ENCODE assay signal across 17 cellular contexts in the genomic region with DNA sequence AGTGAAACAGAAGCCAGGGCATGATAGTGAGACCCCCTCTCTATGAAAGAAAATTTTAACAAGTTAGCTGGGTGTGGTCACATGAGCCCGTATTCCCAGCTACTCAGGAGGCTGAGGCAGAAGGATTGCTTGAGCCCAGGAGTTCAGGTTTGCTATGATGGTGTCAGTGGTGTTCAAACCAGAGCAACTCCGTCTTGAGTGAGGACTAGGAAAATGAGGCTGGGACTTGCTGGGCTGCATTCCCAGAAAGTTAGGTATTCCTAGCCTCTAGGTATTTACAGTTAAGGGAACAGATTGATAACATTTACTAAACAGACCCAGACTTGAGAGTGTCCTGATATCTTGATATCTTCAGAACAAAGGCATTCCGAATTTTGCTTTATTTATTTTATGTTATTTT.
"Had no signal": no experiment of that assay in that cellular context is flagged by ENCODE, and none has a peak within 500 bp of the region (broad histone marks: within the 10 kb centered on the region; RNA-seq: fewer than 3 reads in every experiment).

No MANE protein-coding gene starts in this region.

- H3K4me1 ChIP-seq: testis had no signal

- DNase-seq: activated CD4-positive, CD25-positive, alpha-beta regulatory T cell treated with anti-CD3 and anti-CD28 coated beads, Interleukin-2, amount 50 U/mL, for 72 hours; activated naive CD4-positive, alpha-beta T cell treated with Interleukin-2 at 50 U/mL for 16 hours; anterior cingulate cortex; brain microvascular endothelial cell; effector memory CD4-positive, alpha-beta T cell; foreskin melanocyte; left colon; lower lobe of right lung; nucleus accumbens; right cardiac atrium; small intestine; stimulated activated naive CD8-positive, alpha-beta T cell treated with anti-CD3 and anti-CD28 coated beads, Interleukin-15, amount 100 ng/mL, for 72 hours; testis had no signal

- ATAC-seq: left colon; lower lobe of right lung; natural killer cell treated with Interleukin-12 subunit alpha and Interleukin-12 subunit beta and Interleukin-15 and Interleukin-18, amount 100 ng/mL, for 72 hours; right cardiac atrium; stimulated activated naive CD8-positive, alpha-beta T cell treated with anti-CD3 and anti-CD28 coated beads, Interleukin-15, amount 100 ng/mL, for 72 hours had no signal

- H3K9me3 Mint-ChIP-seq: natural killer cell treated with Interleukin-12 subunit alpha and Interleukin-12 subunit beta and Interleukin-15 and Interleukin-18, amount 100 ng/mL, for 72 hours; stimulated activated naive CD8-positive, alpha-beta T cell treated with anti-CD3 and anti-CD28 coated beads, Interleukin-15, amount 100 ng/mL, for 72 hours; T-helper 2 cell treated with Interferon-gamma antibody and Interleukin-4, amounts not matched to agents 5 μg/mL and 100 μg/mL, for 36 hours had no signal

- H3K27me3 Mint-ChIP-seq: natural killer cell treated with Interleukin-12 subunit alpha and Interleukin-12 subunit beta and Interleukin-15 and Interleukin-18, amount 100 ng/mL, for 72 hours; progenitor cell of endocrine pancreas; stimulated activated naive CD8-positive, alpha-beta T cell treated with anti-CD3 and anti-CD28 coated beads, Interleukin-15, amount 100 ng/mL, for 72 hours had no signal

- H3K4me3 ChIP-seq: lower lobe of right lung, testis had no signal

- H3K27ac Mint-ChIP-seq: natural killer cell treated with Interleukin-12 subunit alpha and Interleukin-12 subunit beta and Interleukin-15 and Interleukin-18, amount 100 ng/mL, for 72 hours; progenitor cell of endocrine pancreas; stimulated activated naive CD8-positive, alpha-beta T cell treated with anti-CD3 and anti-CD28 coated beads, Interleukin-15, amount 100 ng/mL, for 72 hours; T-helper 2 cell treated with Interferon-gamma antibody and Interleukin-4, amounts not matched to agents 5 μg/mL and 100 μg/mL, for 36 hours had no signal

- H3K4me3 Mint-ChIP-seq: natural killer cell treated with Interleukin-12 subunit alpha and Interleukin-12 subunit beta and Interleukin-15 and Interleukin-18, amount 100 ng/mL, for 72 hours; stimulated activated naive CD8-positive, alpha-beta T cell treated with anti-CD3 and anti-CD28 coated beads, Interleukin-15, amount 100 ng/mL, for 72 hours; T-helper 2 cell treated with Interferon-gamma antibody and Interleukin-4, amounts not matched to agents 5 μg/mL and 100 μg/mL, for 36 hours had no signal

- H3K9me3 ChIP-seq: lower lobe of right lung, testis had no signal

- H3K27me3 ChIP-seq: brain microvascular endothelial cell, testis had no signal

- FAIRE-seq: small intestine had no signal

- H3K4me1 Mint-ChIP-seq: stimulated activated naive CD8-positive, alpha-beta T cell treated with anti-CD3 and anti-CD28 coated beads, Interleukin-15, amount 100 ng/mL, for 72 hours had no signal

- H3K36me3 Mint-ChIP-seq: natural killer cell treated with Interleukin-12 subunit alpha and Interleukin-12 subunit beta and Interleukin-15 and Interleukin-18, amount 100 ng/mL, for 72 hours had no signal

- H3K27ac ChIP-seq: brain microvascular endothelial cell, epithelial cell of prostate, lower lobe of right lung, testis had no signal

- H3K36me3 ChIP-seq: brain microvascular endothelial cell, lower lobe of right lung had no signal
